1 cellular context compared by ENCODE assay signal in the genomic region with DNA sequence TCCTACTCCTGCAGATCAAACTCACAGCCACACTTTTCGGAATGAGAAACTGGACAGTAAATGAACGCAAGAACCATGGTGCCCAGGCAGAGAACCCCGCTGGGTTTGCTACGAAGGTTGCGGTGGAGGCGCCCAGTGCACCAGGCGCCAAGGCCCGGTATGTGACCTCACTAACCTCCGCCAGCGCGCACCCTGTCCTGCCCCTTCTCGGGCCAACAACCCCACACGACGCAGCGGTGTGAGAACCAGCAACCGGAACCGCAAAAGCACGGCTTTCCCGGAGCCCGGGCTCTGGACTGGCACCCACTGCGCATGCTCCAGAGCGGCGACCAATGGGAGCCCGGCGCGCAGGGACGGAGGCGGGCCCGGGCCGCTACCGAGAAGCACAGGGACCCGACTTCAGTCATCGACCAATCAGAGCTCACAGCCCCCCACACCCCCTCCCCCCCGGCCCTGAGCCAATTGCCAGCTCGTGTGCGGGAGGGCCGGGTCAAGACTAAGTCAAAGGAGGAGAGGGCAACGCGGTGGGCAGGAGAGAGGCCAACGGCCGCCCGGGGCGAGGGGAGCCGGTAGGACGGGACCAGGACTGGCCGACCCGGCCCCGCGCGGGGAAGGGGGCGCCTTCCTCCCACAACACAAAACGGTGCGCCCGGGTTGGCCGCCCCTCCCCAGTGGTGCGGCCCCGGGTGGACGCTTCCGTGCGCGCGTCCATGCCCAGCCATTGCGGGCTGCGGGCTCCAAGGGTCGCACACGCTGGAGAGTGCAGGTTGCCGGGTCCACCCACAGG.
TF ChIP-seq lines count a peak whose summit lies in the region.

No MANE protein-coding gene starts in this region.

TF ChIP-seq in HepG2, 621 proteins besides CTCF, POLR2A, EP300 and RAD21 (continued from another document and continues in another):
- TF ChIP-seq, protein P1, sequence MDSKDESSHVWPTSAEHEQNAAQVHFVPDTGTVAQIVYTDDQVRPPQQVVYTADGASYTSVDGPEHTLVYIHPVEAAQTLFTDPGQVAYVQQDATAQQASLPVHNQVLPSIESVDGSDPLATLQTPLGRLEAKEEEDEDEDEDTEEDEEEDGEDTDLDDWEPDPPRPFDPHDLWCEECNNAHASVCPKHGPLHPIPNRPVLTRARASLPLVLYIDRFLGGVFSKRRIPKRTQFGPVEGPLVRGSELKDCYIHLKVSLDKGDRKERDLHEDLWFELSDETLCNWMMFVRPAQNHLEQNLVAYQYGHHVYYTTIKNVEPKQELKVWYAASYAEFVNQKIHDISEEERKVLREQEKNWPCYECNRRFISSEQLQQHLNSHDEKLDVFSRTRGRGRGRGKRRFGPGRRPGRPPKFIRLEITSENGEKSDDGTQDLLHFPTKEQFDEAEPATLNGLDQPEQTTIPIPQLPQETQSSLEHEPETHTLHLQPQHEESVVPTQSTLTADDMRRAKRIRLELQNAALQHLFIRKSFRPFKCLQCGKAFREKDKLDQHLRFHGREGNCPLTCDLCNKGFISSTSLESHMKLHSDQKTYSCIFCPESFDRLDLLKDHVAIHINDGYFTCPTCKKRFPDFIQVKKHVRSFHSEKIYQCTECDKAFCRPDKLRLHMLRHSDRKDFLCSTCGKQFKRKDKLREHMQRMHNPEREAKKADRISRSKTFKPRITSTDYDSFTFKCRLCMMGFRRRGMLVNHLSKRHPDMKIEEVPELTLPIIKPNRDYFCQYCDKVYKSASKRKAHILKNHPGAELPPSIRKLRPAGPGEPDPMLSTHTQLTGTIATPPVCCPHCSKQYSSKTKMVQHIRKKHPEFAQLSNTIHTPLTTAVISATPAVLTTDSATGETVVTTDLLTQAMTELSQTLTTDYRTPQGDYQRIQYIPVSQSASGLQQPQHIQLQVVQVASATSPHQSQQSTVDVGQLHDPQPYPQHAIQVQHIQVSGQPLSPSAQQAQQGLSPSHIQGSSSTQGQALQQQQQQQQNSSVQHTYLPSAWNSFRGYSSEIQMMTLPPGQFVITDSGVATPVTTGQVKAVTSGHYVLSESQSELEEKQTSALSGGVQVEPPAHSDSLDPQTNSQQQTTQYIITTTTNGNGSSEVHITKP (CRISPR knock-in tag; IDR thresholded peaks at IDR 0.05; ENCODE audit: low read depth) = peak; percentile 93; the same call in 1 of the 2 replicates
- no peak for TF ChIP-seq TEAD2 (CRISPR knock-in tag; IDR thresholded peaks at IDR 0.05)
- TF ChIP-seq YEATS4 (CRISPR knock-in tag; IDR thresholded peaks at IDR 0.05; ENCODE audit: borderline replicate concordance) = peak; percentile 25; the same call in 1 of the 2 replicates
- TF ChIP-seq NR2F1 (CRISPR knock-in tag; IDR thresholded peaks at IDR 0.05) = peak; percentile 20 to 45; a peak in 2 of 4 replicates
- TF ChIP-seq BCL6 (CRISPR knock-in tag; IDR thresholded peaks at IDR 0.05) = no peak
- TF ChIP-seq, protein P2, sequence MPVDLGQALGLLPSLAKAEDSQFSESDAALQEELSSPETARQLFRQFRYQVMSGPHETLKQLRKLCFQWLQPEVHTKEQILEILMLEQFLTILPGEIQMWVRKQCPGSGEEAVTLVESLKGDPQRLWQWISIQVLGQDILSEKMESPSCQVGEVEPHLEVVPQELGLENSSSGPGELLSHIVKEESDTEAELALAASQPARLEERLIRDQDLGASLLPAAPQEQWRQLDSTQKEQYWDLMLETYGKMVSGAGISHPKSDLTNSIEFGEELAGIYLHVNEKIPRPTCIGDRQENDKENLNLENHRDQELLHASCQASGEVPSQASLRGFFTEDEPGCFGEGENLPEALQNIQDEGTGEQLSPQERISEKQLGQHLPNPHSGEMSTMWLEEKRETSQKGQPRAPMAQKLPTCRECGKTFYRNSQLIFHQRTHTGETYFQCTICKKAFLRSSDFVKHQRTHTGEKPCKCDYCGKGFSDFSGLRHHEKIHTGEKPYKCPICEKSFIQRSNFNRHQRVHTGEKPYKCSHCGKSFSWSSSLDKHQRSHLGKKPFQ (CRISPR knock-in tag; IDR thresholded peaks at IDR 0.05; ENCODE audit: insufficient replicate concordance) = peak; percentile 8
- TF ChIP-seq ZEB1 (IDR thresholded peaks at IDR 0.05; ENCODE audit: insufficient replicate concordance, low read depth) = no peak
- TF ChIP-seq IRF1 (CRISPR knock-in tag; IDR thresholded peaks at IDR 0.05; ENCODE audit: low read depth) = no peak
- TF ChIP-seq, protein P3, sequence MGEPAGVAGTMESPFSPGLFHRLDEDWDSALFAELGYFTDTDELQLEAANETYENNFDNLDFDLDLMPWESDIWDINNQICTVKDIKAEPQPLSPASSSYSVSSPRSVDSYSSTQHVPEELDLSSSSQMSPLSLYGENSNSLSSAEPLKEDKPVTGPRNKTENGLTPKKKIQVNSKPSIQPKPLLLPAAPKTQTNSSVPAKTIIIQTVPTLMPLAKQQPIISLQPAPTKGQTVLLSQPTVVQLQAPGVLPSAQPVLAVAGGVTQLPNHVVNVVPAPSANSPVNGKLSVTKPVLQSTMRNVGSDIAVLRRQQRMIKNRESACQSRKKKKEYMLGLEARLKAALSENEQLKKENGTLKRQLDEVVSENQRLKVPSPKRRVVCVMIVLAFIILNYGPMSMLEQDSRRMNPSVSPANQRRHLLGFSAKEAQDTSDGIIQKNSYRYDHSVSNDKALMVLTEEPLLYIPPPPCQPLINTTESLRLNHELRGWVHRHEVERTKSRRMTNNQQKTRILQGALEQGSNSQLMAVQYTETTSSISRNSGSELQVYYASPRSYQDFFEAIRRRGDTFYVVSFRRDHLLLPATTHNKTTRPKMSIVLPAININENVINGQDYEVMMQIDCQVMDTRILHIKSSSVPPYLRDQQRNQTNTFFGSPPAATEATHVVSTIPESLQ (CRISPR knock-in tag; conservative IDR thresholded peaks at IDR 0.05) = no peak
- TF ChIP-seq AGO1 (IDR thresholded peaks at IDR 0.05; ENCODE audit: low read depth, low read length, poor library complexity, severe bottlenecking) = no peak
- TF ChIP-seq, protein P4, sequence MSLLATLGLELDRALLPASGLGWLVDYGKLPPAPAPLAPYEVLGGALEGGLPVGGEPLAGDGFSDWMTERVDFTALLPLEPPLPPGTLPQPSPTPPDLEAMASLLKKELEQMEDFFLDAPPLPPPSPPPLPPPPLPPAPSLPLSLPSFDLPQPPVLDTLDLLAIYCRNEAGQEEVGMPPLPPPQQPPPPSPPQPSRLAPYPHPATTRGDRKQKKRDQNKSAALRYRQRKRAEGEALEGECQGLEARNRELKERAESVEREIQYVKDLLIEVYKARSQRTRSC (CRISPR knock-in tag; IDR thresholded peaks at IDR 0.05; ENCODE audit: low read depth) = no peak
- no peak for TF ChIP-seq ZMAT3 (CRISPR knock-in tag; conservative IDR thresholded peaks at IDR 0.05)
- peak; percentile 46; the same call in 1 of the 2 replicates for TF ChIP-seq ZNF414 (CRISPR knock-in tag; IDR thresholded peaks at IDR 0.05)
- no peak for TF ChIP-seq ZNF652 (CRISPR knock-in tag; IDR thresholded peaks at IDR 0.05; ENCODE audit: borderline replicate concordance, low read depth)
- TF ChIP-seq HMGA1 (CRISPR knock-in tag; conservative IDR thresholded peaks at IDR 0.05) = no peak
- TF ChIP-seq TAF1 (CRISPR knock-in tag; IDR thresholded peaks at IDR 0.05) = peak; percentile 78
- TF ChIP-seq ZFP37 (CRISPR knock-in tag; IDR thresholded peaks at IDR 0.05; ENCODE audit: borderline replicate concordance) = no peak
- TF ChIP-seq KAT2B (IDR thresholded peaks at IDR 0.05; ENCODE audit: borderline replicate concordance, low read depth, low read length) = no peak
- no peak for TF ChIP-seq RNF2 (conservative IDR thresholded peaks at IDR 0.05; ENCODE audit: low read depth)
- TF ChIP-seq PCBP2 (optimal IDR thresholded peaks at IDR 0.05; ENCODE audit: low read depth, low read length, poor library complexity, severe bottlenecking) = no peak
- TF ChIP-seq, protein P5, sequence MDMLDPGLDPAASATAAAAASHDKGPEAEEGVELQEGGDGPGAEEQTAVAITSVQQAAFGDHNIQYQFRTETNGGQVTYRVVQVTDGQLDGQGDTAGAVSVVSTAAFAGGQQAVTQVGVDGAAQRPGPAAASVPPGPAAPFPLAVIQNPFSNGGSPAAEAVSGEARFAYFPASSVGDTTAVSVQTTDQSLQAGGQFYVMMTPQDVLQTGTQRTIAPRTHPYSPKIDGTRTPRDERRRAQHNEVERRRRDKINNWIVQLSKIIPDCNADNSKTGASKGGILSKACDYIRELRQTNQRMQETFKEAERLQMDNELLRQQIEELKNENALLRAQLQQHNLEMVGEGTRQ (IDR thresholded peaks at IDR 0.05; ENCODE audit: low read depth, low read length) = no peak
- TF ChIP-seq, protein P5 (CRISPR knock-in tag; IDR thresholded peaks at IDR 0.05; ENCODE audit: borderline replicate concordance) = no peak
- TF ChIP-seq ZNF713 (CRISPR knock-in tag; IDR thresholded peaks at IDR 0.05) = no peak
- peak; percentile 84 for TF ChIP-seq POLR2AphosphoS5 (IDR thresholded peaks at IDR 0.05; ENCODE audit: low read depth, low read length)
- peak; percentile 44; the same call in 1 of the 2 replicates for TF ChIP-seq ZNF574 (CRISPR knock-in tag; IDR thresholded peaks at IDR 0.05)
- TF ChIP-seq SMAD3 (CRISPR knock-in tag; IDR thresholded peaks at IDR 0.05) = no peak
- TF ChIP-seq, protein P6, sequence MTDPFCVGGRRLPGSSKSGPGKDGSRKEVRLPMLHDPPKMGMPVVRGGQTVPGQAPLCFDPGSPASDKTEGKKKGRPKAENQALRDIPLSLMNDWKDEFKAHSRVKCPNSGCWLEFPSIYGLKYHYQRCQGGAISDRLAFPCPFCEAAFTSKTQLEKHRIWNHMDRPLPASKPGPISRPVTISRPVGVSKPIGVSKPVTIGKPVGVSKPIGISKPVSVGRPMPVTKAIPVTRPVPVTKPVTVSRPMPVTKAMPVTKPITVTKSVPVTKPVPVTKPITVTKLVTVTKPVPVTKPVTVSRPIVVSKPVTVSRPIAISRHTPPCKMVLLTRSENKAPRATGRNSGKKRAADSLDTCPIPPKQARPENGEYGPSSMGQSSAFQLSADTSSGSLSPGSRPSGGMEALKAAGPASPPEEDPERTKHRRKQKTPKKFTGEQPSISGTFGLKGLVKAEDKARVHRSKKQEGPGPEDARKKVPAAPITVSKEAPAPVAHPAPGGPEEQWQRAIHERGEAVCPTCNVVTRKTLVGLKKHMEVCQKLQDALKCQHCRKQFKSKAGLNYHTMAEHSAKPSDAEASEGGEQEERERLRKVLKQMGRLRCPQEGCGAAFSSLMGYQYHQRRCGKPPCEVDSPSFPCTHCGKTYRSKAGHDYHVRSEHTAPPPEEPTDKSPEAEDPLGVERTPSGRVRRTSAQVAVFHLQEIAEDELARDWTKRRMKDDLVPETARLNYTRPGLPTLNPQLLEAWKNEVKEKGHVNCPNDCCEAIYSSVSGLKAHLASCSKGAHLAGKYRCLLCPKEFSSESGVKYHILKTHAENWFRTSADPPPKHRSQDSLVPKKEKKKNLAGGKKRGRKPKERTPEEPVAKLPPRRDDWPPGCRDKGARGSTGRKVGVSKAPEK (CRISPR knock-in tag; IDR thresholded peaks at IDR 0.05; ENCODE audit: borderline replicate concordance) = no peak
- no peak for TF ChIP-seq ZSCAN22 (CRISPR knock-in tag; IDR thresholded peaks at IDR 0.05)
- no peak for TF ChIP-seq THAP11 (CRISPR knock-in tag; IDR thresholded peaks at IDR 0.05)
- no peak for TF ChIP-seq STAT6 (CRISPR knock-in tag; IDR thresholded peaks at IDR 0.05; ENCODE audit: borderline replicate concordance)
- TF ChIP-seq SUZ12 (IDR thresholded peaks at IDR 0.05; ENCODE audit: low read depth, low read length) = no peak
- TF ChIP-seq ZNF720 (CRISPR knock-in tag; IDR thresholded peaks at IDR 0.05) = no peak
